In genomic region chr1:201499191-201499590, GRCh38 we compare ENCODE assay signal across 1 cellular context.
TF ChIP-seq lines count a peak whose summit lies in the region.

No MANE protein-coding gene starts in this region.

TF ChIP-seq in IMR-90, 13 proteins besides CTCF, POLR2A, EP300 and RAD21:
- TF ChIP-seq RFX5 (IDR thresholded peaks at IDR 0.05; ENCODE audit: low read depth, low read length), result no peak
- no peak for TF ChIP-seq FOS (IDR thresholded peaks at IDR 0.05; ENCODE audit: low read depth, low read length)
- TF ChIP-seq CHD1 (IDR thresholded peaks at IDR 0.05; ENCODE audit: low read depth, low read length), result no peak
- TF ChIP-seq MAFK (IDR thresholded peaks at IDR 0.05; ENCODE audit: low read depth, low read length), result no peak
- TF ChIP-seq RCOR1 (IDR thresholded peaks at IDR 0.05; ENCODE audit: insufficient replicate concordance, low read length), result no peak
- no peak for TF ChIP-seq SMC3 (IDR thresholded peaks at IDR 0.05; ENCODE audit: low read depth, low read length)
- TF ChIP-seq, protein P1, sequence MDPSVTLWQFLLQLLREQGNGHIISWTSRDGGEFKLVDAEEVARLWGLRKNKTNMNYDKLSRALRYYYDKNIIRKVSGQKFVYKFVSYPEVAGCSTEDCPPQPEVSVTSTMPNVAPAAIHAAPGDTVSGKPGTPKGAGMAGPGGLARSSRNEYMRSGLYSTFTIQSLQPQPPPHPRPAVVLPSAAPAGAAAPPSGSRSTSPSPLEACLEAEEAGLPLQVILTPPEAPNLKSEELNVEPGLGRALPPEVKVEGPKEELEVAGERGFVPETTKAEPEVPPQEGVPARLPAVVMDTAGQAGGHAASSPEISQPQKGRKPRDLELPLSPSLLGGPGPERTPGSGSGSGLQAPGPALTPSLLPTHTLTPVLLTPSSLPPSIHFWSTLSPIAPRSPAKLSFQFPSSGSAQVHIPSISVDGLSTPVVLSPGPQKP (IDR thresholded peaks at IDR 0.05; ENCODE audit: borderline replicate concordance, low read depth, low read length), result no peak
- TF ChIP-seq BHLHE40 (IDR thresholded peaks at IDR 0.05; ENCODE audit: low read depth, low read length), result no peak
- TF ChIP-seq NFE2L2 (IDR thresholded peaks at IDR 0.05; ENCODE audit: low read depth, low read length), result no peak
- TF ChIP-seq MXI1 (IDR thresholded peaks at IDR 0.05; ENCODE audit: borderline replicate concordance, low read depth, low read length), result no peak
- TF ChIP-seq MAZ (IDR thresholded peaks at IDR 0.05; ENCODE audit: borderline replicate concordance, low read depth, low read length), result no peak
- no peak for TF ChIP-seq USF2 (IDR thresholded peaks at IDR 0.05; ENCODE audit: low read depth, low read length)
- TF ChIP-seq CEBPB (IDR thresholded peaks at IDR 0.05; ENCODE audit: low read depth, low read length), result no peak
